In the genomic region with DNA sequence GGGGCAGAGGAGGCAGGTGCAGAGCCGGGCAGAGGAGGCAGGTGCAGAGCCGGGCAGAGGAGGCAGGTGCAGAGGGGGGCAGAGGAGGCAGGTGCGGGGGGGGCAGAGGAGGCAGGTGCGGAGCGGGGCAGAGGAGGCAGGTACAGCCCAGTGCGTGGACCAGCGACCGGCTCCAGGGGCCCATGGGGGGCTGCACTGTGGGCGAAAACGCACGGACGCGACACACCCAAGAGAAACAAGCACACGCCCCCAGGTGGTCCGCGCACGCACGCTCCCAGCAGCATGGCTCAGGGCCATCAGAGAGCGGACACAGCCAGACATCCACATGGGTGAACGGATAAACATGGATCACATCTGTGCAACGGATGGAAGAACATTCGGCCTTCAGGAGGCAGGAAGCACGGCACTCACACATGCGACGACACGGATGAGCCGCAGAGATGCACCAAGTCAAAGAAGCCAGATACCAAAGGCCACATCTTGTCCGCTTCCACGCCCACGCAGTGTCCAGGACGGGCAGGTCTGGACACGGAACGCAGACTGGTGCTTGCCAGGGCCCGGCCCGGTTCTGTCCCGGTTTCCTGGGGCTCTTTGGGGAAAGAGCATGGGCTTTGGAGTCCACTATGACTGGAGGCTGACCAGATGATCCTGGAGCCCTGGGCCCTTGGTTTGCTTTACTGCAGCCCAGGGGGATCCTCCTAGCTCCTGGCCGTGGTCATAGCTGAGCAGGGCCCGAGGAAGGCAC, we compare ENCODE assay signal across 26 cellular contexts.
"Had no signal": no experiment of that assay in that cellular context is flagged by ENCODE, and none has a peak within 500 bp of the region (broad histone marks: within the 10 kb centered on the region; RNA-seq: fewer than 3 reads in every experiment).

No MANE protein-coding gene starts in this region.

- H3K27me3 ChIP-seq: SJCRH30 had no signal

- H3K9me3 Mint-ChIP-seq: activated CD8-positive, alpha-beta T cell treated with anti-CD3 and anti-CD28 coated beads for 36 hours; activated naive CD4-positive, alpha-beta T cell treated with anti-CD3 and anti-CD28 coated beads, Interleukin-2, amount 10 ng/mL, durations not matched to agents 7 days and 5 days; activated naive CD8-positive, alpha-beta T cell treated with anti-CD3 and anti-CD28 coated beads for 36 hours; activated T-cell treated with anti-CD3 and anti-CD28 coated beads, Interleukin-2, amount 50 U/mL, for 72 hours; activated T-helper 2 cell treated with anti-CD3 and anti-CD28 coated beads, Interferon-gamma antibody, Interleukin-2, Interleukin-4, amounts not matched to agents 10 μg/mL and 5 μg/mL and 100 μg/mL, durations not matched to agents 14 hours and 24 hours and 36 hours had no signal

- H3K9ac ChIP-seq: SK-N-SH had no signal

- H3K9me3 ChIP-seq: SJCRH30, SK-N-SH had no signal

- H3K27ac ChIP-seq: SJCRH30, WERI-Rb-1 had no signal

- H3K4me3 Mint-ChIP-seq: activated CD8-positive, alpha-beta T cell treated with anti-CD3 and anti-CD28 coated beads for 36 hours; activated naive CD4-positive, alpha-beta T cell treated with anti-CD3 and anti-CD28 coated beads, Interleukin-2, amount 10 ng/mL, durations not matched to agents 7 days and 5 days; activated naive CD8-positive, alpha-beta T cell treated with anti-CD3 and anti-CD28 coated beads for 36 hours; activated T-cell treated with anti-CD3 and anti-CD28 coated beads, Interleukin-2, amount 50 U/mL, for 72 hours had no signal

- H3K27me3 Mint-ChIP-seq: activated CD8-positive, alpha-beta T cell treated with anti-CD3 and anti-CD28 coated beads for 36 hours; activated naive CD4-positive, alpha-beta T cell treated with anti-CD3 and anti-CD28 coated beads, Interleukin-2, amount 10 ng/mL, durations not matched to agents 7 days and 5 days; activated naive CD8-positive, alpha-beta T cell treated with anti-CD3 and anti-CD28 coated beads for 36 hours had no signal

- H3K27ac Mint-ChIP-seq: activated CD8-positive, alpha-beta T cell treated with anti-CD3 and anti-CD28 coated beads for 36 hours; activated naive CD4-positive, alpha-beta T cell treated with anti-CD3 and anti-CD28 coated beads, Interleukin-2, amount 10 ng/mL, durations not matched to agents 7 days and 5 days; activated naive CD8-positive, alpha-beta T cell treated with anti-CD3 and anti-CD28 coated beads for 36 hours; activated T-cell treated with anti-CD3 and anti-CD28 coated beads, Interleukin-2, amount 50 U/mL, for 72 hours; activated T-helper 2 cell treated with anti-CD3 and anti-CD28 coated beads, Interferon-gamma antibody, Interleukin-2, Interleukin-4, amounts not matched to agents 10 μg/mL and 5 μg/mL and 100 μg/mL, durations not matched to agents 14 hours and 24 hours and 36 hours had no signal

- H3K4me2 ChIP-seq: SK-N-SH had no signal

- H3K4me3 ChIP-seq: SJCRH30 had no signal

- DNase-seq: activated CD4-positive, alpha-beta T cell treated with anti-CD3 and anti-CD28 coated beads for 4 hours; activated CD8-positive, alpha-beta memory T cell treated with anti-CD3 and anti-CD28 coated beads, Interleukin-2, amount 50 U/mL, for 4 hours; activated CD8-positive, alpha-beta T cell treated with anti-CD3 and anti-CD28 coated beads for 36 hours; activated gamma-delta T cell treated with Interleukin-2 at 50 U/mL for 16 hours; activated naive CD4-positive, alpha-beta T cell treated with anti-CD3 and anti-CD28 coated beads, Interleukin-2, amount 10 ng/mL, durations not matched to agents 7 days and 5 days; activated naive CD8-positive, alpha-beta T cell treated with anti-CD3 and anti-CD28 coated beads for 36 hours; activated T-cell treated with anti-CD3 and anti-CD28 coated beads, Interleukin-2, amount 50 U/mL, for 72 hours; caudate nucleus; KG1; NCI-H1092; NCI-H1417; NCI-H2081; NCI-H345; NCI-H510A; NCI-H526 treated with DMSO at 0.1 percent for 48 hours; NCI-H82; OCI-M1; Right ventricle myocardium superior; RPMI8226; SJCRH30; SK-N-SH; T-helper 1 cell; WERI-Rb-1 had no signal

- ATAC-seq: activated CD4-positive, CD25-positive, alpha-beta regulatory T cell treated with anti-CD3 and anti-CD28 coated beads, Interleukin-2, amount 50 U/mL, for 24 hours; activated CD8-positive, alpha-beta T cell treated with anti-CD3 and anti-CD28 coated beads for 36 hours; activated T-cell treated with anti-CD3 and anti-CD28 coated beads, Interleukin-2, amount 50 U/mL, for 72 hours; Panc1 had no signal

- H3K36me3 Mint-ChIP-seq: activated naive CD4-positive, alpha-beta T cell treated with anti-CD3 and anti-CD28 coated beads, Interleukin-2, amount 10 ng/mL, durations not matched to agents 7 days and 5 days; activated naive CD8-positive, alpha-beta T cell treated with anti-CD3 and anti-CD28 coated beads for 36 hours had no signal

- H3K4me1 Mint-ChIP-seq: activated naive CD4-positive, alpha-beta T cell treated with anti-CD3 and anti-CD28 coated beads, Interleukin-2, amount 10 ng/mL, durations not matched to agents 7 days and 5 days had no signal

- H3K36me3 ChIP-seq: SJCRH30, WERI-Rb-1 had no signal
